In the genomic region with DNA sequence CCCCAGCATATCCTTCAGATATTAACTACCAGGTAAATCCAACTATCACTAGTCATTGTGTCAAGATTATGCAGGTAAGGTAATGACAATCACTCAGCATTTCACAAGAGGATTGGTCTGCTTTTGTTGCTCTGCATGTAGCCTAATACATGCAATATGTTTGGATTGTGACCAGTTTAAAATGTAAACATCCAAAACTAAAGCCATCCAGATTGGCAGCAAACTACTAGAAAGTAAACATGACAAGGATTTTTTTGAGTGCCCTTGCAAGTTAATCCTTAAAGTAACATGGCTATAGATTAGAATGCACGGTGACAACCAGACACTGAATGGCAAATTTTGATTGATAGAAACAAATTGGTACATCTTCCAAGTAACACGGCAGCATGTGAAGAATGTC, we compare ENCODE assay signal across 21 cellular contexts.
"Had no signal": no experiment of that assay in that cellular context is flagged by ENCODE, and none has a peak within 500 bp of the region (broad histone marks: within the 10 kb centered on the region; RNA-seq: fewer than 3 reads in every experiment).

No MANE protein-coding gene starts in this region.

- FAIRE-seq: endothelial cell of umbilical vein, keratinocyte, pancreas, urothelium cell line had no signal

- DNase-seq: colonic mucosa; dermis blood vessel endothelial cell; effector CD4-positive, alpha-beta T cell; endodermal cell; erythroblast; foreskin melanocyte; head of caudate nucleus; hypothalamus; left ventricle myocardium superior; mesendoderm; naive B cell; occipital lobe; pancreas; right cardiac atrium; stimulated activated CD4-positive, alpha-beta T cell treated with anti-CD3 and anti-CD28 coated beads, Interleukin-2, amount 100 ng/mL, for 48 hours; stimulated activated CD8-positive, alpha-beta memory T cell treated with anti-CD3 and anti-CD28 coated beads, Interleukin-4, amount 100 ng/mL, for 48 hours; stimulated activated naive CD8-positive, alpha-beta T cell treated with anti-CD3 and anti-CD28 coated beads, Interleukin-15, Interleukin-2, amounts not matched to agents 100 U/mL and 50 U/mL, for 24 hours; thyroid gland had no signal
